ENCODE assay signal across 9 cellular contexts in the genomic region with DNA sequence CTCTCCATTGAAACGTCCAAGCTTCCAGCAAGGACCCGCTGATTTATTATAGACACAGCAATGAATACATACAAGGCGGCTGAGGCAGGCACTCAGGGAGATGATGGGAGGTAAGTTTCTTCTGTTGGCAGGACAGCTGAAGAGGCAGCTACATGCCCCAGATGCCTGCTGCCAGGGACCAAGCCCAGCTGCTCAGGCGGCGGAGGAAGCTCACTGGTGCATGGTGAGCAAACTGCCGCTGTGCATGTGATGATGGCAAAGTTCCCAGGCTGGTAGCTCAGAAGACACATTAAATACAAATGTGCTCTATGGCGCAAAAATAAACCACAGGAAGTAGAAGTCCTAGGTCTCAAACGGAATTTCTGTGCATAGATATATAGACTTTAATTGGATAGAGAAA. TPM values are rescaled to one million over a fixed set of nuclear protein-coding genes. Genes with fewer than 3 reads are reported as not detected.
DNase-seq lines count a peak whose midpoint lies in the region; ATAC-seq and TF ChIP-seq lines count a peak whose summit lies in the region.
"Had no signal": no experiment of that assay in that cellular context is flagged by ENCODE, and none has a peak within 500 bp of the region (broad histone marks: within the 10 kb centered on the region; RNA-seq: fewer than 3 reads in every experiment).

No MANE protein-coding gene starts in this region.

- H3K36me3 Mint-ChIP-seq in T-helper 17 cell (ENCODE audit: low read depth): no peaks in the 10 kb centered on the region

- peak; percentile 17 for DNase-seq in activated CD4-positive, alpha-beta T cell treated with anti-CD3 and anti-CD28 coated beads for 48 hours
- no peak for DNase-seq in activated CD4-positive, alpha-beta T cell treated with anti-CD3 and anti-CD28 coated beads for 1 hour
- DNase-seq in NCI-H1092 treated with DMSO at 0.1 percent for 48 hours (lab: John Stamatoyannopoulos, UW) (peak; percentile 87), foreskin melanocyte (peak; percentile 50), spleen (peak; percentile 89), T-helper 17 cell (no peak), A172 (ENCODE audit: low spot score) (no peak)

- H3K9me3 ChIP-seq in spleen (no peaks in the 10 kb centered on the region), T-helper 17 cell (ENCODE audit: control insufficient read depth, low read length, poor library complexity, severe bottlenecking) (no peaks in the 10 kb centered on the region)

- TF ChIP-seq CTCF in spleen (IDR thresholded peaks at IDR 0.05 in 8 of 11, conservative IDR thresholded peaks at IDR 0.05 in 3 of 11): no peak

- no peaks in the 10 kb centered on the region for H3K36me3 ChIP-seq in spleen

- no peak for TF ChIP-seq POLR2A in spleen (IDR thresholded peaks at IDR 0.05)

- peaks cover 74% of the 10 kb centered on the region for H3K27me3 Mint-ChIP-seq in T-helper 17 cell

- H3K4me3 Mint-ChIP-seq in T-helper 17 cell: no peak overlapping the region

- H3K4me1 ChIP-seq in spleen: peaks cover 3 to 18% (median 13%) of the 10 kb centered on the region in 6 donors

- peaks cover 0 to 18% (median 0%) of the 10 kb centered on the region in 7 donors for H3K27me3 ChIP-seq in spleen (replicated peaks in 1 of 7)

- peaks cover 2% of the 10 kb centered on the region for H3K4me1 Mint-ChIP-seq in T-helper 17 cell

- WGBS in spleen, 5 donors: 11 to 20% (median 15%) methylated on average over 8 of the region's 8 CpGs

- ATAC-seq in GM21390 (IDR thresholded peaks at IDR 0.05; ENCODE audit: unreplicated experiment): no peak
- no peak for ATAC-seq in T-helper 17 cell

- intact Hi-C loops in spleen (cut with DNase I; ENCODE audit: low total_unique reads): no loop called here

- peak overlapping the region in 4 of 8 donors; percentile 13 to 42 (median 27) for H3K27ac ChIP-seq in spleen

- H3K27ac Mint-ChIP-seq in T-helper 17 cell: no peak overlapping the region

- no peak overlapping the region for H3K4me3 ChIP-seq in spleen

RNA-seq across cellular contexts. Expression of gene DNTT, which starts 2.3 kb away (rescaled TPM):
- total RNA-seq in spleen (under 1 TPM in 1 of 7 donors, not detected in 6; 0.59 TPM), T-helper 17 cell (not detected)
- polyA plus RNA-seq in spleen: under 1 TPM in 1 of 3 donors, not detected in 2; 0.08 TPM
- total RNA-seq in A172 (2014; rRNA removed; shearing (Covaris generic)): not detected in 2 replicates
- polyA plus RNA-seq: adipose tissue had no signal

RNA-seq across cellular contexts. Expression of gene BLNK, which starts 35.1 kb away (rescaled TPM):
- total RNA-seq in spleen (100 to 1,000 TPM in 2 of 7 donors, 10 to 100 TPM in 5; 63.7 to 128 (median 89.8) TPM), T-helper 17 cell (1 to 10 TPM in 1 of 2 donors, not detected in 1; 3.6 TPM)
- 100 to 1,000 TPM in 2 of 3 donors, 10 to 100 TPM in 1; 76.4 to 116 (median 103) TPM for polyA plus RNA-seq in spleen
- total RNA-seq in A172 (2014; rRNA removed; shearing (Covaris generic)): not detected in 2 replicates

RNA-seq across cellular contexts. Expression of gene OPALIN, which starts 52.3 kb away (rescaled TPM):
- total RNA-seq in spleen (not detected), T-helper 17 cell (not detected)
- not detected for polyA plus RNA-seq in spleen
- not detected in 2 replicates for total RNA-seq in A172 (2014; rRNA removed; shearing (Covaris generic))
- polyA plus RNA-seq: adipose tissue had no signal

Comparison
In these comparisons a context has a peak if more than half of its experiments do, and no peak if none do; other contexts are left out.
1. DNase-seq: peak in activated CD4-positive, alpha-beta T cell treated with anti-CD3 and anti-CD28 coated beads for 48 hours (single experiment), NCI-H1092 treated with DMSO at 0.1 percent for 48 hours (single experiment), foreskin melanocyte (single experiment) and spleen (single experiment); none in activated CD4-positive, alpha-beta T cell treated with anti-CD3 and anti-CD28 coated beads for 1 hour (single experiment), T-helper 17 cell (0 of 3) and A172 (single experiment).
2. RNA of gene BLNK, which starts 35.1 kb away (total RNA-seq): 63.7 to 128 TPM in spleen; 3.6 TPM in T-helper 17 cell and not detected in A172; every median in the first group is over 10 times any median in the second.